1 cellular context compared by ENCODE assay signal in genomic region chr14:73311710-73312035, GRCh38.
TF ChIP-seq lines count a peak whose summit lies in the region.

No MANE protein-coding gene starts in this region.

TF ChIP-seq in HCT116, 20 proteins besides CTCF, POLR2A, EP300 and RAD21 (continued from another document):
- TF ChIP-seq CEBPB (IDR thresholded peaks at IDR 0.05; ENCODE audit: low read depth) (no peak), ATF3 (IDR thresholded peaks at IDR 0.05) (no peak), POLR2AphosphoS5 (IDR thresholded peaks at IDR 0.05; ENCODE audit: low read depth, low read length) (no peak), SP1 (IDR thresholded peaks at IDR 0.05; ENCODE audit: low read depth) (no peak), SIN3A (IDR thresholded peaks at IDR 0.05; ENCODE audit: low read depth) (no peak), SRF (IDR thresholded peaks at IDR 0.05; ENCODE audit: low read depth) (no peak), REST (IDR thresholded peaks at IDR 0.05; ENCODE audit: low read depth) (no peak)
- TF ChIP-seq, protein P1, sequence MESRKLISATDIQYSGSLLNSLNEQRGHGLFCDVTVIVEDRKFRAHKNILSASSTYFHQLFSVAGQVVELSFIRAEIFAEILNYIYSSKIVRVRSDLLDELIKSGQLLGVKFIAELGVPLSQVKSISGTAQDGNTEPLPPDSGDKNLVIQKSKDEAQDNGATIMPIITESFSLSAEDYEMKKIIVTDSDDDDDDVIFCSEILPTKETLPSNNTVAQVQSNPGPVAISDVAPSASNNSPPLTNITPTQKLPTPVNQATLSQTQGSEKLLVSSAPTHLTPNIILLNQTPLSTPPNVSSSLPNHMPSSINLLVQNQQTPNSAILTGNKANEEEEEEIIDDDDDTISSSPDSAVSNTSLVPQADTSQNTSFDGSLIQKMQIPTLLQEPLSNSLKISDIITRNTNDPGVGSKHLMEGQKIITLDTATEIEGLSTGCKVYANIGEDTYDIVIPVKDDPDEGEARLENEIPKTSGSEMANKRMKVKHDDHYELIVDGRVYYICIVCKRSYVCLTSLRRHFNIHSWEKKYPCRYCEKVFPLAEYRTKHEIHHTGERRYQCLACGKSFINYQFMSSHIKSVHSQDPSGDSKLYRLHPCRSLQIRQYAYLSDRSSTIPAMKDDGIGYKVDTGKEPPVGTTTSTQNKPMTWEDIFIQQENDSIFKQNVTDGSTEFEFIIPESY (IDR thresholded peaks at IDR 0.05; ENCODE audit: extremely low read depth, insufficient replicate concordance, low read length) = no peak
